ENCODE assay signal across 16 cellular contexts in genomic region chr17:37051839-37052238, GRCh38.
DNase-seq lines count a peak whose midpoint lies in the region; ATAC-seq, FAIRE-seq and TF ChIP-seq lines count a peak whose summit lies in the region.
"Had no signal": no experiment of that assay in that cellular context is flagged by ENCODE, and none has a peak within 500 bp of the region (broad histone marks: within the 10 kb centered on the region; RNA-seq: fewer than 3 reads in every experiment).

No MANE protein-coding gene starts in this region.

- no peaks in the 10 kb centered on the region for H3K9me3 ChIP-seq in small intestine (ENCODE audit: control insufficient read depth, low read depth)
- H3K9me3 ChIP-seq: HAP-1 had no signal

- peaks cover 8% of the 10 kb centered on the region; the same call in 2 of the 3 replicates for H3K36me3 Mint-ChIP-seq in GM23338 (ENCODE audit: low read depth)
- peaks cover 19% of the 10 kb centered on the region for H3K36me3 Mint-ChIP-seq in brain

- H3K27me3 Mint-ChIP-seq in GM23338 (ENCODE audit: insufficient read depth, low read depth, poor library complexity), result peaks cover 12% of the 10 kb centered on the region
- H3K27me3 Mint-ChIP-seq in brain, result peaks cover 4% of the 10 kb centered on the region
- H3K27me3 Mint-ChIP-seq: B cell; CD4-positive, alpha-beta T cell had no signal

- H3K36me3 ChIP-seq in GM23338 (ENCODE audit: insufficient read depth) (peaks cover 3% of the 10 kb centered on the region; the same call in 1 of the 2 replicates), small intestine (ENCODE audit: control insufficient read depth in 2 of 2, insufficient read depth in 2 of 2, low read length in 2 of 2) (peaks cover 2 to 3% of the 10 kb centered on the region in 2 donors)

- DNase-seq in GM23338 (ENCODE audit: low spot score) (no peak), left kidney (ENCODE audit: low read depth, low spot score) (peak; percentile 48), small intestine (peak; percentile 94), retina (no peak), cardiac septum (ENCODE audit: low spot score) (no peak)
- DNase-seq: C1 segment of cervical spinal cord; CD4-positive, alpha-beta T cell; DMS79 had no signal

- H3K9me2 ChIP-seq in GM23338 (ENCODE audit: insufficient read depth), result no peaks in the 10 kb centered on the region

- H3K4me1 ChIP-seq in GM23338 (ENCODE audit: insufficient read depth), result peaks cover 10% of the 10 kb centered on the region
- peaks cover 3 to 8% of the 10 kb centered on the region in 2 donors for H3K4me1 ChIP-seq in small intestine (ENCODE audit: control insufficient read depth in 2 of 2, insufficient read depth in 1 of 2, low read depth in 1 of 2, low read length in 1 of 2)

- no peak overlapping the region for H2AFZ ChIP-seq in GM23338

- H3K4me1 Mint-ChIP-seq in GM23338, result peaks cover 39% of the 10 kb centered on the region
- peaks cover 73% of the 10 kb centered on the region for H3K4me1 Mint-ChIP-seq in brain

- ATAC-seq in GM23338, result no peak
- no peak for ATAC-seq in HG02885 (IDR thresholded peaks at IDR 0.05; ENCODE audit: poor library complexity, unreplicated experiment)
- ATAC-seq: GM12878 had no signal

- H3K4me3 Mint-ChIP-seq in GM23338, result no peak overlapping the region
- no peak overlapping the region for H3K4me3 Mint-ChIP-seq in brain
- H3K4me3 Mint-ChIP-seq: B cell; CD4-positive, alpha-beta T cell had no signal

- peaks cover 16% of the 10 kb centered on the region; the same call in 1 of the 2 replicates for H3F3A ChIP-seq in GM23338 (replicated peaks; ENCODE audit: low read depth)

- no peaks in the 10 kb centered on the region for H4K20me1 ChIP-seq in GM23338 (replicated peaks; ENCODE audit: insufficient read depth)

- H3K4me2 ChIP-seq in GM23338, result no peak overlapping the region

- H3K27ac ChIP-seq in GM23338 (ENCODE audit: low read depth), result no peak overlapping the region
- H3K27ac ChIP-seq in small intestine (ENCODE audit: low read depth in 1 of 2, low read length in 1 of 2), result peak overlapping the region in 1 of 2 donors; percentile 71

- 29 to 75% (median 48%) methylated on average over 3 of the region's 3 CpGs for WGBS in small intestine, 3 donors

- TF ChIP-seq CTCF in GM23338 (conservative IDR thresholded peaks at IDR 0.05; ENCODE audit: low read depth in 2 of 2) (no peak), brain (conservative IDR thresholded peaks at IDR 0.05) (no peak)

- H3K27ac Mint-ChIP-seq in GM23338, result peak overlapping the region; percentile 38; the same call in 1 of the 2 replicates
- H3K27ac Mint-ChIP-seq in brain, result peak overlapping the region in 3 of 5 experiments; percentile 6 to 72 (median 59)
- H3K27ac Mint-ChIP-seq: B cell; CD4-positive, alpha-beta T cell had no signal

- H3K9me3 Mint-ChIP-seq in GM23338 (no peaks in the 10 kb centered on the region), brain (no peaks in the 10 kb centered on the region)
- H3K9me3 Mint-ChIP-seq: CD4-positive, alpha-beta T cell had no signal

- H3K27me3 ChIP-seq in GM23338 (ENCODE audit: insufficient read depth) (no peaks in the 10 kb centered on the region), small intestine (ENCODE audit: control insufficient read depth in 2 of 2, insufficient read depth in 2 of 2, low read length in 2 of 2) (no peaks in the 10 kb centered on the region)

- intact Hi-C loops in cardiac septum (cut with DNase I), result no loop called here

- H3K79me2 ChIP-seq in GM23338 (replicated peaks; ENCODE audit: insufficient read depth), result no peaks in the 10 kb centered on the region

- no peak for FAIRE-seq in small intestine (lab: Jason Lieb, UNC)
- FAIRE-seq: A204.1, GM12878, GM18507, H1 had no signal

- H3K4me3 ChIP-seq in GM23338, result no peak overlapping the region
- no peak overlapping the region for H3K4me3 ChIP-seq in small intestine (ENCODE audit: low read depth in 1 of 2, low read length in 2 of 2)
- H3K4me3 ChIP-seq: GM12878, HAP-1 had no signal

TF ChIP-seq in GM23338, 12 proteins besides CTCF, POLR2A, EP300 and RAD21 (continues in another document):
- TF ChIP-seq POLR2AphosphoS5 (IDR thresholded peaks at IDR 0.05; ENCODE audit: low read depth) (no peak), ETS1 (IDR thresholded peaks at IDR 0.05) (no peak), EZH2phosphoT487 (IDR thresholded peaks at IDR 0.05; ENCODE audit: unreplicated experiment) (no peak), ZNF331 (CRISPR knock-in tag; IDR thresholded peaks at IDR 0.05; ENCODE audit: low read depth) (no peak), EZH2 (IDR thresholded peaks at IDR 0.05; ENCODE audit: low read depth, unreplicated experiment) (no peak), JUNB (IDR thresholded peaks at IDR 0.05; ENCODE audit: unreplicated experiment) (no peak), REST (IDR thresholded peaks at IDR 0.05; ENCODE audit: unreplicated experiment) (no peak), CREB1 (CRISPR knock-in tag; IDR thresholded peaks at IDR 0.05; ENCODE audit: low read depth) (no peak), ZNF114 (CRISPR knock-in tag; IDR thresholded peaks at IDR 0.05) (no peak), NANOG (IDR thresholded peaks at IDR 0.05; ENCODE audit: borderline replicate concordance) (no peak), STAT1 (IDR thresholded peaks at IDR 0.05; ENCODE audit: unreplicated experiment) (no peak)

Comparison
In these comparisons a context has a peak if more than half of its experiments do, and no peak if none do; other contexts are left out.
1. DNase-seq: peak in left kidney (single experiment) and small intestine (single experiment); none in GM23338 (single experiment), retina (single experiment) and cardiac septum (single experiment).